Comparison of ENCODE assay signal across 1 cellular context in the genomic region with DNA sequence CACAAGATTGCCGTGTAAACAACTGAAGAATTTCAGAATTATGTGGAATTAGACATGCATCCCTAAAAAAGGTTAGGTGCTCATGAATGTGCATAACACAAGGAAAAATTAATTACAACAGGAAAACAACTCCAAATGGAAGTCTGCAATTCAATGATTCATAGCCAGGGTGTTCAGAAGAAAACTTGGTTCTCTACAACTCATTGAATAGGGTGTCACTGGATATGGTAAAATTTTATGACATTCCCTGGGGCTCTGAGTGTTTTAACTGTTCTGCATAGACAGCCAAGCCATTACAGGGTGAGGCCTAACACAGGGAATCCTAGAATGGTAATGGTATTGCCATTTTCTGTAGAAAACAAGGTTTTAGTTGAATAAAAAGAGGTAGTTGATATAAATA.
TF ChIP-seq lines count a peak whose summit lies in the region.

No MANE protein-coding gene starts in this region.

TF ChIP-seq in HEK293, 187 proteins besides CTCF, POLR2A, EP300 and RAD21 (continued from another document):
- TF ChIP-seq SCRT1 (tag by site-specific recombination; IDR thresholded peaks at IDR 0.05; ENCODE audit: borderline replicate concordance) = no peak
- no peak for TF ChIP-seq SETDB1 (IDR thresholded peaks at IDR 0.05; ENCODE audit: insufficient read length, low read length)
- TF ChIP-seq EGR2 (tag by site-specific recombination; IDR thresholded peaks at IDR 0.05; ENCODE audit: low read depth) = no peak
- TF ChIP-seq ZNF654 (tag by site-specific recombination; IDR thresholded peaks at IDR 0.05; ENCODE audit: low read depth) = peak; percentile 2; the same call in 1 of the 2 replicates
- no peak for TF ChIP-seq ZBTB21 (tag by site-specific recombination; IDR thresholded peaks at IDR 0.05)
- TF ChIP-seq, protein P1, sequence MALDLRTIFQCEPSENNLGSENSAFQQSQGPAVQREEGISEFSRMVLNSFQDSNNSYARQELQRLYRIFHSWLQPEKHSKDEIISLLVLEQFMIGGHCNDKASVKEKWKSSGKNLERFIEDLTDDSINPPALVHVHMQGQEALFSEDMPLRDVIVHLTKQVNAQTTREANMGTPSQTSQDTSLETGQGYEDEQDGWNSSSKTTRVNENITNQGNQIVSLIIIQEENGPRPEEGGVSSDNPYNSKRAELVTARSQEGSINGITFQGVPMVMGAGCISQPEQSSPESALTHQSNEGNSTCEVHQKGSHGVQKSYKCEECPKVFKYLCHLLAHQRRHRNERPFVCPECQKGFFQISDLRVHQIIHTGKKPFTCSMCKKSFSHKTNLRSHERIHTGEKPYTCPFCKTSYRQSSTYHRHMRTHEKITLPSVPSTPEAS (tag by site-specific recombination; IDR thresholded peaks at IDR 0.05) = no peak
- no peak for TF ChIP-seq ZNF133 (tag by site-specific recombination; IDR thresholded peaks at IDR 0.05)
- TF ChIP-seq, protein P2, sequence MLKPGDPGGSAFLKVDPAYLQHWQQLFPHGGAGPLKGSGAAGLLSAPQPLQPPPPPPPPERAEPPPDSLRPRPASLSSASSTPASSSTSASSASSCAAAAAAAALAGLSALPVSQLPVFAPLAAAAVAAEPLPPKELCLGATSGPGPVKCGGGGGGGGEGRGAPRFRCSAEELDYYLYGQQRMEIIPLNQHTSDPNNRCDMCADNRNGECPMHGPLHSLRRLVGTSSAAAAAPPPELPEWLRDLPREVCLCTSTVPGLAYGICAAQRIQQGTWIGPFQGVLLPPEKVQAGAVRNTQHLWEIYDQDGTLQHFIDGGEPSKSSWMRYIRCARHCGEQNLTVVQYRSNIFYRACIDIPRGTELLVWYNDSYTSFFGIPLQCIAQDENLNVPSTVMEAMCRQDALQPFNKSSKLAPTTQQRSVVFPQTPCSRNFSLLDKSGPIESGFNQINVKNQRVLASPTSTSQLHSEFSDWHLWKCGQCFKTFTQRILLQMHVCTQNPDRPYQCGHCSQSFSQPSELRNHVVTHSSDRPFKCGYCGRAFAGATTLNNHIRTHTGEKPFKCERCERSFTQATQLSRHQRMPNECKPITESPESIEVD (tag by site-specific recombination; IDR thresholded peaks at IDR 0.05) = peak; percentile 67
- TF ChIP-seq, protein P3, sequence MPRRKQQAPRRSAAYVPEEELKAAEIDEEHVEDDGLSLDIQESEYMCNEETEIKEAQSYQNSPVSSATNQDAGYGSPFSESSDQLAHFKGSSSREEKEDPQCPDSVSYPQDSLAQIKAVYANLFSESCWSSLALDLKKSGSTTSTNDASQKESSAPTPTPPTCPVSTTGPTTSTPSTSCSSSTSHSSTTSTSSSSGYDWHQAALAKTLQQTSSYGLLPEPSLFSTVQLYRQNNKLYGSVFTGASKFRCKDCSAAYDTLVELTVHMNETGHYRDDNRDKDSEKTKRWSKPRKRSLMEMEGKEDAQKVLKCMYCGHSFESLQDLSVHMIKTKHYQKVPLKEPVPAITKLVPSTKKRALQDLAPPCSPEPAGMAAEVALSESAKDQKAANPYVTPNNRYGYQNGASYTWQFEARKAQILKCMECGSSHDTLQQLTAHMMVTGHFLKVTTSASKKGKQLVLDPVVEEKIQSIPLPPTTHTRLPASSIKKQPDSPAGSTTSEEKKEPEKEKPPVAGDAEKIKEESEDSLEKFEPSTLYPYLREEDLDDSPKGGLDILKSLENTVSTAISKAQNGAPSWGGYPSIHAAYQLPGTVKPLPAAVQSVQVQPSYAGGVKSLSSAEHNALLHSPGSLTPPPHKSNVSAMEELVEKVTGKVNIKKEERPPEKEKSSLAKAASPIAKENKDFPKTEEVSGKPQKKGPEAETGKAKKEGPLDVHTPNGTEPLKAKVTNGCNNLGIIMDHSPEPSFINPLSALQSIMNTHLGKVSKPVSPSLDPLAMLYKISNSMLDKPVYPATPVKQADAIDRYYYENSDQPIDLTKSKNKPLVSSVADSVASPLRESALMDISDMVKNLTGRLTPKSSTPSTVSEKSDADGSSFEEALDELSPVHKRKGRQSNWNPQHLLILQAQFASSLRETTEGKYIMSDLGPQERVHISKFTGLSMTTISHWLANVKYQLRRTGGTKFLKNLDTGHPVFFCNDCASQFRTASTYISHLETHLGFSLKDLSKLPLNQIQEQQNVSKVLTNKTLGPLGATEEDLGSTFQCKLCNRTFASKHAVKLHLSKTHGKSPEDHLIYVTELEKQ (tag by site-specific recombination; IDR thresholded peaks at IDR 0.05; ENCODE audit: borderline replicate concordance) = no peak
